8 cellular contexts compared by ENCODE assay signal in genomic region chr19:13152356-13152853, GRCh38. TPM values are rescaled to one million over a fixed set of nuclear protein-coding genes. Genes with fewer than 3 reads are reported as not detected.
DNase-seq lines count a peak whose midpoint lies in the region; ATAC-seq and TF ChIP-seq lines count a peak whose summit lies in the region.

No MANE protein-coding gene starts in this region.

- TF ChIP-seq CTCF in colonic mucosa (IDR thresholded peaks at IDR 0.05) (no peak), mucosa of descending colon (IDR thresholded peaks at IDR 0.05) (no peak)

- POLR2A ChIA-PET in activated CD4-positive, alpha-beta T cell treated with anti-CD3 and anti-CD28 coated beads, Interleukin-2, amount 10 ng/mL, durations not matched to agents 7 days and 5 days (lab: Charles Lee) = interaction anchor here (0.6 to 1.7 kb wide), 10 partner anchors 9 to 854 kb away, joined by 3 to 5 read pairs (median 3); partner anchors contain the start of gene RFX1

- DNase-seq in activated CD4-positive, alpha-beta T cell treated with anti-CD3 and anti-CD28 coated beads, Interleukin-2, amount 10 ng/mL, durations not matched to agents 7 days and 5 days = no peak
- DNase-seq in activated CD4-positive, alpha-beta T cell treated with anti-CD3 and anti-CD28 coated beads for 1 hour = no peak
- DNase-seq in KG1 (lab: John Stamatoyannopoulos, UW) (peak; percentile 72), colonic mucosa (no peak), mucosa of descending colon (no peak), NCI-H510A treated with DMSO at 0.1 percent for 48 hours (lab: John Stamatoyannopoulos, UW) (no peak), T1000 (lab: John Stamatoyannopoulos, UW) (no peak)

- ATAC-seq in mucosa of descending colon (peak; percentile 2), GM21529 (IDR thresholded peaks at IDR 0.05; ENCODE audit: unreplicated experiment) (no peak)

- peaks cover 14% of the 10 kb centered on the region for H3K4me1 ChIP-seq in colonic mucosa
- H3K4me1 ChIP-seq in mucosa of descending colon (ENCODE audit: low read depth) = peaks cover 27% of the 10 kb centered on the region

- peak overlapping the region; percentile 87 to 100 for H3K9ac ChIP-seq in colonic mucosa (ENCODE audit: low read depth in 2 of 2, low read length in 2 of 2)

- no peaks in the 10 kb centered on the region for H3K9me3 Mint-ChIP-seq in activated CD4-positive, alpha-beta T cell treated with anti-CD3 and anti-CD28 coated beads, Interleukin-2, amount 10 ng/mL, durations not matched to agents 7 days and 5 days

- H3K9me3 ChIP-seq in colonic mucosa (no peaks in the 10 kb centered on the region), mucosa of descending colon (no peaks in the 10 kb centered on the region)

- H3K36me3 ChIP-seq in colonic mucosa (no peaks in the 10 kb centered on the region), mucosa of descending colon (ENCODE audit: low read depth) (peaks cover 3% of the 10 kb centered on the region)

- CTCF ChIA-PET in activated CD4-positive, alpha-beta T cell treated with anti-CD3 and anti-CD28 coated beads, Interleukin-2, amount 10 ng/mL, durations not matched to agents 7 days and 5 days (lab: Charles Lee) = interaction anchor here (0.6 to 2.0 kb wide), 10 partner anchors 9 to 685 kb away, joined by 3 to 11 read pairs (median 4); no protein-coding TSS in a partner anchor

- H3K36me3 Mint-ChIP-seq in activated CD4-positive, alpha-beta T cell treated with anti-CD3 and anti-CD28 coated beads, Interleukin-2, amount 10 ng/mL, durations not matched to agents 7 days and 5 days (ENCODE audit: low read depth) = peaks cover 26% of the 10 kb centered on the region

- peak overlapping the region; percentile 97 for H3K4me3 Mint-ChIP-seq in activated CD4-positive, alpha-beta T cell treated with anti-CD3 and anti-CD28 coated beads, Interleukin-2, amount 10 ng/mL, durations not matched to agents 7 days and 5 days

- H3K27ac ChIP-seq in colonic mucosa = peak overlapping the region; percentile 98

- no peaks in the 10 kb centered on the region for H3K27me3 Mint-ChIP-seq in activated CD4-positive, alpha-beta T cell treated with anti-CD3 and anti-CD28 coated beads, Interleukin-2, amount 10 ng/mL, durations not matched to agents 7 days and 5 days

- H3K4me1 Mint-ChIP-seq in activated CD4-positive, alpha-beta T cell treated with anti-CD3 and anti-CD28 coated beads, Interleukin-2, amount 10 ng/mL, durations not matched to agents 7 days and 5 days = peaks cover 30% of the 10 kb centered on the region

- H3K27me3 ChIP-seq in colonic mucosa = no peaks in the 10 kb centered on the region

- intact Hi-C loops in colonic mucosa (cut with DNase I) = no loop called here
- intact Hi-C loops in mucosa of descending colon (cut with DNase I, micrococcal nuclease) = no loop called here

- H3K4me3 ChIP-seq in colonic mucosa (peak overlapping the region; percentile 79), mucosa of descending colon (peak overlapping the region; percentile 97)

- peak overlapping the region; percentile 100 for H3K27ac Mint-ChIP-seq in activated CD4-positive, alpha-beta T cell treated with anti-CD3 and anti-CD28 coated beads, Interleukin-2, amount 10 ng/mL, durations not matched to agents 7 days and 5 days

RNA-seq across cellular contexts. Expression of gene IER2, which starts 2.2 kb away (rescaled TPM):
- total RNA-seq in activated CD4-positive, alpha-beta T cell treated with anti-CD3 and anti-CD28 coated beads, Interleukin-2, amount 10 ng/mL, durations not matched to agents 7 days and 5 days = 100 to 1,000 TPM; 167 to 188 TPM
- 100 to 1,000 TPM in 1 of 2 donors, 10 to 100 TPM in 1; 83.4 to 116 TPM for total RNA-seq in colonic mucosa
- total RNA-seq in mucosa of descending colon = 100 to 1,000 TPM; 101 to 117 (median 112) TPM

RNA-seq across cellular contexts. Expression of gene STX10, which starts 2.2 kb away (rescaled TPM):
- 10 to 100 TPM; 62.3 to 65.0 TPM for total RNA-seq in activated CD4-positive, alpha-beta T cell treated with anti-CD3 and anti-CD28 coated beads, Interleukin-2, amount 10 ng/mL, durations not matched to agents 7 days and 5 days
- total RNA-seq in colonic mucosa (10 to 100 TPM; 51.0 to 78.2 TPM), mucosa of descending colon (10 to 100 TPM; 48.2 to 59.7 (median 49.3) TPM)

RNA-seq across cellular contexts. Expression of gene NACC1, which starts 34.3 kb away (rescaled TPM):
- total RNA-seq in activated CD4-positive, alpha-beta T cell treated with anti-CD3 and anti-CD28 coated beads, Interleukin-2, amount 10 ng/mL, durations not matched to agents 7 days and 5 days = 10 to 100 TPM; 57.8 to 63.8 TPM
- 100 to 1,000 TPM in 1 of 2 donors, 10 to 100 TPM in 1; 56.7 to 119 TPM for total RNA-seq in colonic mucosa
- 10 to 100 TPM; 42.2 to 58.9 (median 54.1) TPM for total RNA-seq in mucosa of descending colon

RNA-seq across cellular contexts. Expression of gene TRMT1, which starts 35.9 kb away (rescaled TPM):
- 10 to 100 TPM; 44.7 to 58.3 TPM for total RNA-seq in activated CD4-positive, alpha-beta T cell treated with anti-CD3 and anti-CD28 coated beads, Interleukin-2, amount 10 ng/mL, durations not matched to agents 7 days and 5 days
- total RNA-seq in colonic mucosa (10 to 100 TPM; 17.5 to 40.1 TPM), mucosa of descending colon (10 to 100 TPM; 26.6 to 37.9 (median 30.0) TPM)

RNA-seq across cellular contexts. Expression of gene LYL1, which starts 49.7 kb away (rescaled TPM):
- 1 to 10 TPM; 2.3 to 2.5 TPM for total RNA-seq in activated CD4-positive, alpha-beta T cell treated with anti-CD3 and anti-CD28 coated beads, Interleukin-2, amount 10 ng/mL, durations not matched to agents 7 days and 5 days
- total RNA-seq in colonic mucosa (1 to 10 TPM; 3.6 to 4.5 TPM), mucosa of descending colon (1 to 10 TPM; 1.7 to 7.6 (median 4.7) TPM)
